7 cellular contexts compared by ENCODE assay signal in genomic region chr15:28885630-28886430, GRCh38. TPM values are rescaled to one million over a fixed set of nuclear protein-coding genes. Genes with fewer than 3 reads are reported as not detected.
A peak's percentile ranks its signal among the peaks of the same experiment; 100 is the strongest.
DNase-seq lines count a peak whose midpoint lies in the region; TF ChIP-seq lines count a peak whose summit lies in the region.

APBA2 (plus strand) TSS chr15:28885974; CDS start chr15:29053885, 167,911 bp downstream.

- peak within 1 kb of the TSS in 1 of 2 experiments; percentile 75; a peak in 2 of 4 replicates for H3K27ac ChIP-seq in SK-N-SH (ENCODE audit: low read depth in 2 of 2, low read length in 1 of 2)
- no peak within 1 kb of the TSS for H3K27ac ChIP-seq in Karpas-422 (ENCODE audit: low read length)

- H3K4me3 ChIP-seq in SK-N-SH (ENCODE audit: low read depth in 2 of 2, low read length in 1 of 2) = peak within 1 kb of the TSS; percentile 64 to 69
- H3K4me3 ChIP-seq in astrocyte of the cerebellum (ENCODE audit: low read depth, low read length) = peak within 1 kb of the TSS; percentile 56
- H3K4me3 ChIP-seq in Karpas-422 (ENCODE audit: low read length) = no peak within 1 kb of the TSS

- TF ChIP-seq CTCF in SK-N-SH (IDR thresholded peaks at IDR 0.05) = no peak
- TF ChIP-seq CTCF in astrocyte of the cerebellum (IDR thresholded peaks at IDR 0.05; ENCODE audit: low read depth, low read length, missing control alignments) = peak; percentile 8

- H3K4me1 ChIP-seq in SK-N-SH (ENCODE audit: control insufficient read depth in 1 of 2, insufficient read depth in 2 of 2, low read depth in 1 of 2, low read length in 1 of 2) = peaks cover 0 to 32% of the 10 kb centered on the region in 2 experiments; a peak in 1 of 4 replicates
- no peaks in the 10 kb centered on the region for H3K4me1 ChIP-seq in Karpas-422 (ENCODE audit: low read length)

- CTCF ChIA-PET in SK-N-SH (lab: Yijun Ruan, JAX) = interaction anchor here (0.8 to 2.3 kb wide), 10 partner anchors 11 to 217 kb away, joined by 3 to 8 read pairs (median 4); no protein-coding TSS in a partner anchor

- peak within 1 kb of the TSS; percentile 94 for H2AFZ ChIP-seq in SK-N-SH (ENCODE audit: low read depth)
- no peak within 1 kb of the TSS for H2AFZ ChIP-seq in Karpas-422 (ENCODE audit: low read length)

- DNase-seq in HCEC 1CT (peak; percentile 24), SK-N-SH (peak; percentile 87), astrocyte of the cerebellum (ENCODE audit: low read depth) (no peak), iPS-NIHi11 (ENCODE audit: low spot score) (peak; percentile 84), HPDE6-E6E7 (ENCODE audit: extremely low spot score) (no peak), Karpas-422 (no peak)
- DNase-seq in stimulated activated CD4-positive, alpha-beta T cell treated with anti-CD3 and anti-CD28 coated beads, Interleukin-2, amount 100 ng/mL, for 24 hours = peak; percentile 47 to 57

- H4K20me1 ChIP-seq in SK-N-SH (ENCODE audit: insufficient read depth) = no peaks in the 10 kb centered on the region
- H4K20me1 ChIP-seq in Karpas-422 (ENCODE audit: insufficient read depth, low read depth, low read length) = no peaks in the 10 kb centered on the region

- H3K9me2 ChIP-seq in SK-N-SH = no peaks in the 10 kb centered on the region
- H3K9me2 ChIP-seq in Karpas-422 (replicated peaks; ENCODE audit: insufficient read depth, low read length) = no peaks in the 10 kb centered on the region

- in situ Hi-C loops in astrocyte of the cerebellum (cut with HindIII; ENCODE audit: low sequenced_read_pairs) = no loop called here

- POLR2A ChIA-PET in SK-N-SH (lab: Yijun Ruan, JAX) = interaction anchor here (1.0 to 3.3 kb wide), 4 partner anchors 13 to 69 kb away, joined by 3 to 33 read pairs (median 4); no protein-coding TSS in a partner anchor

- H3K27me3 ChIP-seq in SK-N-SH (ENCODE audit: insufficient read depth) (no peaks in the 10 kb centered on the region), Karpas-422 (ENCODE audit: low read length) (no peaks in the 10 kb centered on the region)

- no peak for TF ChIP-seq EP300 in SK-N-SH (IDR thresholded peaks at IDR 0.05; ENCODE audit: borderline replicate concordance in 1 of 2, low read depth in 1 of 2, low read length in 1 of 2)

- H3K36me3 ChIP-seq in SK-N-SH (replicated peaks in 1 of 2; ENCODE audit: control insufficient read depth in 1 of 2, insufficient read depth in 2 of 2, low read length in 1 of 2) (no peaks in the 10 kb centered on the region), Karpas-422 (ENCODE audit: insufficient read depth, low read length) (no peaks in the 10 kb centered on the region)

- 1% methylated on average over 22 of the region's 109 CpGs for WGBS in SK-N-SH (ENCODE audit: low lambda C conversion rate)

- peak within 1 kb of the TSS; percentile 55 for H3K9ac ChIP-seq in SK-N-SH
- no peak within 1 kb of the TSS for H3K9ac ChIP-seq in Karpas-422 (ENCODE audit: low read length)

- H3K4me2 ChIP-seq in SK-N-SH (peak within 1 kb of the TSS; percentile 90), Karpas-422 (ENCODE audit: low read depth, low read length, poor library complexity, severe bottlenecking) (no peak within 1 kb of the TSS)

- H3F3A ChIP-seq in SK-N-SH (replicated peaks; ENCODE audit: insufficient read depth) = no peaks in the 10 kb centered on the region

- TF ChIP-seq RAD21 in SK-N-SH (IDR thresholded peaks at IDR 0.05; ENCODE audit: low read length) = no peak

- no peaks in the 10 kb centered on the region for H3K9me3 ChIP-seq in SK-N-SH
- no peaks in the 10 kb centered on the region for H3K9me3 ChIP-seq in Karpas-422 (ENCODE audit: low read length)

- no peaks in the 10 kb centered on the region for H3K79me2 ChIP-seq in SK-N-SH (ENCODE audit: insufficient read depth)
- H3K79me2 ChIP-seq in Karpas-422 (ENCODE audit: low read length) = no peaks in the 10 kb centered on the region

TF ChIP-seq in SK-N-SH, 30 proteins besides CTCF, POLR2A, EP300 and RAD21:
- TF ChIP-seq YY1 (IDR thresholded peaks at IDR 0.05; ENCODE audit: low read depth) (no peak), MXI1 (IDR thresholded peaks at IDR 0.05; ENCODE audit: low read depth, low read length) (peak; percentile 18; the same call in 1 of the 2 replicates)

RNA-seq across cellular contexts. Expression of gene APBA2, which starts in this region (rescaled TPM):
- polyA plus RNA-seq in SK-N-SH (2012; rRNA removed) = 12.7 and 14.0 TPM in 2 replicates
- 7.1 and 10.1 TPM in 2 replicates for polyA plus RNA-seq in SK-N-SH (2012; cell fraction: cytosol; rRNA removed)
- 25.3 and 26.2 TPM in 2 replicates for polyA plus RNA-seq in SK-N-SH (2012; cell fraction: nucleus; rRNA removed)
- total RNA-seq in Karpas-422 (2014; rRNA removed; shearing (Covaris generic); ENCODE audit: low replicate concordance) = not detected in 2 replicates

Comparison
In these comparisons a context has a peak if more than half of its experiments do, and no peak if none do; other contexts are left out.
1. DNase-seq: peak in HCEC 1CT (single experiment), SK-N-SH (single experiment), iPS-NIHi11 (single experiment) and stimulated activated CD4-positive, alpha-beta T cell treated with anti-CD3 and anti-CD28 coated beads, Interleukin-2, amount 100 ng/mL, for 24 hours (2 of 2); none in astrocyte of the cerebellum (single experiment), HPDE6-E6E7 (single experiment) and Karpas-422 (single experiment).